Comparison of ENCODE assay signal across 9 cellular contexts in genomic region chr3:104909721-104910120, GRCh38.
A peak's percentile ranks its signal among the peaks of the same experiment; 100 is the strongest.
DNase-seq lines count a peak whose midpoint lies in the region; TF ChIP-seq lines count a peak whose summit lies in the region.
"Had no signal": no experiment of that assay in that cellular context is flagged by ENCODE, and none has a peak within 500 bp of the region (broad histone marks: within the 10 kb centered on the region; RNA-seq: fewer than 3 reads in every experiment).

No MANE protein-coding gene starts in this region.

- H3K4me1 ChIP-seq in adipocyte (ENCODE audit: control insufficient read depth, insufficient read depth, low read length): peaks cover 17% of the 10 kb centered on the region

- peak overlapping the region; percentile 44 for H3K9ac ChIP-seq in adipocyte (ENCODE audit: low read length)

- peaks cover 4% of the 10 kb centered on the region for H3K9me3 Mint-ChIP-seq in nephron
- no peaks in the 10 kb centered on the region for H3K9me3 Mint-ChIP-seq in activated CD4-positive, alpha-beta T cell treated with anti-CD3 and anti-CD28 coated beads, Interleukin-2, amount 10 ng/mL, durations not matched to agents 24 days and 14 days

- in situ Hi-C loops in G401 (cut with HindIII; ENCODE audit: low sequenced_read_pairs): no loop called here

- DNase-seq in H4 (ENCODE audit: low spot score) (peak; percentile 7), NCI-H146 treated with DMSO at 0.1 percent for 48 hours (lab: John Stamatoyannopoulos, UW; ENCODE audit: unreplicated experiment) (peak; percentile 78), adipocyte (ENCODE audit: low read depth) (no peak), G401 (ENCODE audit: low spot score) (no peak), ecto neural progenitor cell (ENCODE audit: low spot score) (no peak), GM10266 (ENCODE audit: extremely low spot score) (no peak)
- no peak for DNase-seq in activated CD4-positive, alpha-beta T cell treated with anti-CD3 and anti-CD28 coated beads, Interleukin-2, amount 10 ng/mL, durations not matched to agents 24 days and 14 days
- DNase-seq: substantia nigra had no signal

- no peaks in the 10 kb centered on the region for H3K27me3 ChIP-seq in adipocyte (replicated peaks; ENCODE audit: control insufficient read depth, insufficient read depth, low read length)

- no peaks in the 10 kb centered on the region for H3K9me3 ChIP-seq in adipocyte (ENCODE audit: control insufficient read depth, low read length)

- peaks cover 4% of the 10 kb centered on the region for H3K27me3 Mint-ChIP-seq in nephron (ENCODE audit: low read depth)
- no peaks in the 10 kb centered on the region for H3K27me3 Mint-ChIP-seq in activated CD4-positive, alpha-beta T cell treated with anti-CD3 and anti-CD28 coated beads, Interleukin-2, amount 10 ng/mL, durations not matched to agents 24 days and 14 days

- no peaks in the 10 kb centered on the region for H3K36me3 ChIP-seq in adipocyte (ENCODE audit: control insufficient read depth, insufficient read depth, low read length, severe bottlenecking)

- H3K36me3 Mint-ChIP-seq in nephron (ENCODE audit: low read depth): no peaks in the 10 kb centered on the region
- H3K36me3 Mint-ChIP-seq in activated CD4-positive, alpha-beta T cell treated with anti-CD3 and anti-CD28 coated beads, Interleukin-2, amount 10 ng/mL, durations not matched to agents 24 days and 14 days (ENCODE audit: low read depth): no peaks in the 10 kb centered on the region

- peak overlapping the region; percentile 39 for H3K4me3 ChIP-seq in adipocyte (ENCODE audit: low read length)

- H3K4me3 Mint-ChIP-seq in nephron: no peak overlapping the region
- H3K4me3 Mint-ChIP-seq in activated CD4-positive, alpha-beta T cell treated with anti-CD3 and anti-CD28 coated beads, Interleukin-2, amount 10 ng/mL, durations not matched to agents 24 days and 14 days: no peak overlapping the region

- peak overlapping the region; percentile 82 to 92 (median 87) for H3K27ac Mint-ChIP-seq in nephron
- no peak overlapping the region for H3K27ac Mint-ChIP-seq in activated CD4-positive, alpha-beta T cell treated with anti-CD3 and anti-CD28 coated beads, Interleukin-2, amount 10 ng/mL, durations not matched to agents 24 days and 14 days

- intact Hi-C loops in activated CD4-positive, alpha-beta T cell treated with anti-CD3 and anti-CD28 coated beads, Interleukin-2, amount 10 ng/mL, durations not matched to agents 24 days and 14 days (cut with micrococcal nuclease): no loop called here

- no peak for TF ChIP-seq CTCF in nephron (IDR thresholded peaks at IDR 0.05; ENCODE audit: unreplicated experiment in 3 of 3)
- TF ChIP-seq CTCF in GM10266 (IDR thresholded peaks at IDR 0.05; ENCODE audit: control insufficient read depth, insufficient read depth, low read depth, missing control alignments): no peak

- H3K4me1 Mint-ChIP-seq in nephron: peaks cover 15% of the 10 kb centered on the region
- H3K4me1 Mint-ChIP-seq in activated CD4-positive, alpha-beta T cell treated with anti-CD3 and anti-CD28 coated beads, Interleukin-2, amount 10 ng/mL, durations not matched to agents 24 days and 14 days: no peaks in the 10 kb centered on the region

Comparison
In these comparisons a context has a peak if more than half of its experiments do, and no peak if none do; other contexts are left out.
1. DNase-seq: peak in H4 (single experiment) and NCI-H146 treated with DMSO at 0.1 percent for 48 hours (single experiment); none in adipocyte (single experiment), G401 (single experiment), activated CD4-positive, alpha-beta T cell treated with anti-CD3 and anti-CD28 coated beads, Interleukin-2, amount 10 ng/mL, durations not matched to agents 24 days and 14 days (single experiment), ecto neural progenitor cell (single experiment) and GM10266 (single experiment).